In genomic region chr19:53537523-53538377, GRCh38 we compare ENCODE assay signal across 8 cellular contexts. TPM values are rescaled to one million over a fixed set of nuclear protein-coding genes. Genes with fewer than 3 reads are reported as not detected.
A peak's percentile ranks its signal among the peaks of the same experiment; 100 is the strongest.
DNase-seq lines count a peak whose midpoint lies in the region; ATAC-seq and TF ChIP-seq lines count a peak whose summit lies in the region.

ZNF331 (plus strand) TSS chr19:53538145; CDS start chr19:53569377, 31,232 bp downstream.

- peak within 1 kb of the TSS; percentile 87 for H3K14ac ChIP-seq in neuronal stem cell (ENCODE audit: low read length)

- peaks cover 4% of the 10 kb centered on the region for H3K79me1 ChIP-seq in neuronal stem cell (ENCODE audit: low read depth, low read length)

- no peak within 1 kb of the TSS for H3K4ac ChIP-seq in neuronal stem cell (ENCODE audit: low read length)

- H2BK120ac ChIP-seq in neuronal stem cell (ENCODE audit: low read depth, low read length), result peak within 1 kb of the TSS; percentile 70

- no peak within 1 kb of the TSS for H2BK15ac ChIP-seq in neuronal stem cell (ENCODE audit: low read length)

- peaks cover 7% of the 10 kb centered on the region for H3K4me1 ChIP-seq in OCI-LY7 (ENCODE audit: insufficient read depth, low read length, poor library complexity, severe bottlenecking)
- peaks cover 0 to 2% of the 10 kb centered on the region in 2 donors for H3K4me1 ChIP-seq in neuronal stem cell (ENCODE audit: control insufficient read depth in 2 of 2, insufficient read depth in 1 of 2, low read depth in 1 of 2, low read length in 2 of 2)

- no peaks in the 10 kb centered on the region for H4K20me1 ChIP-seq in OCI-LY7 (ENCODE audit: insufficient read depth, low read length)

- peak within 1 kb of the TSS; percentile 99 for H3K23ac ChIP-seq in neuronal stem cell (ENCODE audit: low read depth, low read length, poor library complexity)

- H2AFZ ChIP-seq in OCI-LY7 (ENCODE audit: low read length), result peak within 1 kb of the TSS; percentile 78; the same call in 1 of the 2 replicates
- peak within 1 kb of the TSS; percentile 93 for H2AFZ ChIP-seq in neuronal stem cell (ENCODE audit: low read length)

- H3K4me2 ChIP-seq in OCI-LY7 (ENCODE audit: low read length), result peak within 1 kb of the TSS; percentile 86
- peak within 1 kb of the TSS; percentile 60 for H3K4me2 ChIP-seq in neuronal stem cell (ENCODE audit: insufficient read depth, low read length, poor library complexity, severe bottlenecking)

- H3K36me3 ChIP-seq in OCI-LY7 (ENCODE audit: insufficient read depth, low read length), result peaks cover 3% of the 10 kb centered on the region
- peaks cover 8 to 39% of the 10 kb centered on the region in 2 donors for H3K36me3 ChIP-seq in neuronal stem cell (replicated peaks in 1 of 2; ENCODE audit: control insufficient read depth in 2 of 2, insufficient read depth in 2 of 2, low read length in 2 of 2)

- H3K79me2 ChIP-seq in OCI-LY7 (ENCODE audit: insufficient read depth, low read depth, low read length), result no peaks in the 10 kb centered on the region

- no peaks in the 10 kb centered on the region for H3K27me3 ChIP-seq in neuronal stem cell (ENCODE audit: control insufficient read depth in 3 of 3, insufficient read depth in 3 of 3, low read depth in 1 of 3, low read length in 3 of 3)

- CTCF ChIA-PET in OCI-LY7 (lab: Charles Lee; ENCODE audit: unreplicated experiment), result no interaction called here

- H4K91ac ChIP-seq in neuronal stem cell (ENCODE audit: low read depth, low read length, poor library complexity), result peak within 1 kb of the TSS; percentile 22

- WGBS in neuronal stem cell (ENCODE audit: extremely low coverage in 2 of 2, insufficient read length in 2 of 2, insufficient replicate concordance in 1 of 2), 2 donors, result no CpG with 5 or more reads among the region's 81 CpGs

- POLR2A ChIA-PET in OCI-LY7 (lab: Charles Lee), result no interaction called here

- H2BK12ac ChIP-seq in neuronal stem cell (ENCODE audit: low read length), result peak within 1 kb of the TSS; percentile 94

- H3K9me3 ChIP-seq in OCI-LY7 (ENCODE audit: low read length) (no peaks in the 10 kb centered on the region), neuronal stem cell (replicated peaks in 1 of 2; ENCODE audit: control insufficient read depth in 2 of 2, insufficient read depth in 1 of 2, low read depth in 1 of 2, low read length in 2 of 2) (no peaks in the 10 kb centered on the region)

- TF ChIP-seq CTCF in OCI-LY7 (conservative IDR thresholded peaks at IDR 0.05; ENCODE audit: low read length), result 0 out of 2 replicates have a peak, but pooled peaks have one; percentile 20
- no peak for TF ChIP-seq CTCF in subcutaneous adipose tissue (IDR thresholded peaks at IDR 0.05; ENCODE audit: low read depth)

- H3K27ac ChIP-seq in OCI-LY7 (ENCODE audit: low read depth, low read length, poor library complexity, severe bottlenecking) (no peak within 1 kb of the TSS), neuronal stem cell (replicated peaks; ENCODE audit: low read length) (no peak within 1 kb of the TSS)

- H2AK5ac ChIP-seq in neuronal stem cell (ENCODE audit: low read depth, low read length), result peak within 1 kb of the TSS; percentile 6

- H4K8ac ChIP-seq in neuronal stem cell (ENCODE audit: low read depth, low read length), result peak within 1 kb of the TSS; percentile 78

- BruUV-seq in OCI-LY7 (replicated peaks; lab: Mats Ljungman, UMichigan), result no TSS peak

- DNase-seq in NCI-H1417 (lab: John Stamatoyannopoulos, UW) (peak; percentile 55 to 70 (median 64)), NCI-H1417 treated with DMSO at 0.1 percent for 48 hours (lab: John Stamatoyannopoulos, UW) (no peak), OCI-LY7 (ENCODE audit: low spot score) (peak; percentile 78), foreskin melanocyte (peak; percentile 52), neuronal stem cell (ENCODE audit: low spot score) (peak; percentile 56)
- peak; percentile 96 for DNase-seq in activated effector memory CD4-positive, alpha-beta T cell treated with anti-CD3 and anti-CD28 coated beads, Interleukin-2, amount 50 U/mL, for 16 hours

- ATAC-seq in HG03045 (IDR thresholded peaks at IDR 0.05; ENCODE audit: unreplicated experiment), result peak; percentile 77

- peak within 1 kb of the TSS; percentile 96 for H3K18ac ChIP-seq in neuronal stem cell (ENCODE audit: low read length)

- peak within 1 kb of the TSS; percentile 87 for H3K4me3 ChIP-seq in OCI-LY7 (ENCODE audit: low read depth, low read length, poor library complexity, severe bottlenecking)
- peak within 1 kb of the TSS; percentile 61 to 95 for H3K4me3 ChIP-seq in neuronal stem cell (ENCODE audit: low read length in 2 of 2)

- peak within 1 kb of the TSS; percentile 66 for H2BK5ac ChIP-seq in neuronal stem cell (ENCODE audit: low read length)

- peak within 1 kb of the TSS; percentile 97 for H3K9ac ChIP-seq in neuronal stem cell (ENCODE audit: low read depth, low read length, poor library complexity)

- no peaks in the 10 kb centered on the region for H3K9me2 ChIP-seq in OCI-LY7 (ENCODE audit: insufficient read depth, low read length)

- intact Hi-C loops in OCI-LY7 (cut with micrococcal nuclease; ENCODE audit: unreplicated experiment), result no loop called here

RNA-seq across cellular contexts. Expression of gene ZNF331, which starts in this region (rescaled TPM):
- total RNA-seq in OCI-LY7 (2014; rRNA removed; shearing (Covaris generic)), result 12.3 and 16.2 TPM in 2 replicates
- 23.7 and 26.3 TPM in 2 replicates for total RNA-seq in OCI-LY7 (2022)
- 22.4 TPM for polyA plus RNA-seq in neuronal stem cell (2013, experiment 1 of 2)
- 23.2 TPM for polyA plus RNA-seq in neuronal stem cell (2013, experiment 2 of 2)
- total RNA-seq in subcutaneous adipose tissue, result 10 to 100 TPM; 28.4 to 65.4 (median 30.8) TPM
